In the genomic region with DNA sequence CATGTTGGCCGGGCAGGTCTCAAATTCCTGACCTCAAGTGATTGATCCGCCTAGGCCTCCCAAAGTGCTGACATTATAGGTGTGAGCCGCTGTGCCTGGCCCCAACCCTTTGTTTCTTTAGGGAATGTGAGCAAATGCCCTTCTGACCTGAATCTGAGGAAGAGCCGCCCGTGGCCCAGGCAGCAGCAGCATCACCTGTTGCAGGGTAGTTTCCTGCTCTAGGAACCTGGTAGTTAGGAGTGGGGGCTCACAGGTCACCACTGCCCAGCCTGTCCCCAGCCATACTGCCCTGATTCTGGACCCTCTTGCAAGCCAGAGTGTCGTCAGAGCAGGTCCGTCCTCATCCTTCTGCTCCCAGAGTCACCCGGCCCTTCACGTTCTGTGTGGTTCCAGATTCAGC, we compare ENCODE assay signal across 38 cellular contexts.
"Had no signal": no experiment of that assay in that cellular context is flagged by ENCODE, and none has a peak within 500 bp of the region (broad histone marks: within the 10 kb centered on the region; RNA-seq: fewer than 3 reads in every experiment).

No MANE protein-coding gene starts in this region.

- ATAC-seq: activated CD8-positive, alpha-beta memory T cell treated with anti-CD3 and anti-CD28 coated beads, Interleukin-2, amount 10 ng/mL, durations not matched to agents 7 days and 5 days; activated naive CD4-positive, alpha-beta T cell treated with anti-CD3 and anti-CD28 coated beads, Interleukin-2, amount 50 U/mL, for 72 hours; activated T-cell treated with anti-CD3 and anti-CD28 coated beads, Interleukin-2, amount 50 U/mL, for 72 hours; activated T-helper 17 cell treated with anti-CD3 and anti-CD28 coated beads, Interleukin-2, amount 50 U/mL, for 72 hours; body of pancreas; Right ventricle myocardium inferior had no signal

- H3K9me3 ChIP-seq: adrenal gland, body of pancreas, breast epithelium had no signal

- H3K27me3 Mint-ChIP-seq: activated CD8-positive, alpha-beta memory T cell treated with anti-CD3 and anti-CD28 coated beads, Interleukin-2, amount 10 ng/mL, durations not matched to agents 7 days and 5 days; activated T-helper 17 cell treated with anti-CD3 and anti-CD28 coated beads, Interleukin-2, amount 50 U/mL, for 72 hours had no signal

- H3K9me3 Mint-ChIP-seq: activated B cell treated with CpG ODN at 0.5 μM for 24 hours; activated CD4-positive, alpha-beta memory T cell treated with anti-CD3 and anti-CD28 coated beads for 36 hours; activated naive CD4-positive, alpha-beta T cell treated with anti-CD3 and anti-CD28 coated beads, Interleukin-2, amount 50 U/mL, for 72 hours; activated T-cell treated with anti-CD3 and anti-CD28 coated beads, Interleukin-2, amount 50 U/mL, for 72 hours; activated T-helper 17 cell treated with anti-CD3 and anti-CD28 coated beads, Interleukin-2, amount 50 U/mL, for 72 hours had no signal

- H3K4me3 Mint-ChIP-seq: activated B cell treated with CpG ODN at 0.5 μM for 24 hours; activated CD4-positive, alpha-beta memory T cell treated with anti-CD3 and anti-CD28 coated beads for 36 hours; activated CD8-positive, alpha-beta memory T cell treated with anti-CD3 and anti-CD28 coated beads, Interleukin-2, amount 10 ng/mL, durations not matched to agents 7 days and 5 days had no signal

- DNase-seq: activated B cell treated with CpG ODN at 0.5 μM for 24 hours; activated CD4-positive, alpha-beta memory T cell treated with anti-CD3 and anti-CD28 coated beads for 36 hours; activated CD4-positive, alpha-beta T cell treated with anti-CD3 and anti-CD28 coated beads for 4 hours; activated CD4-positive, alpha-beta T cell treated with anti-CD3 and anti-CD28 coated beads, Interleukin-2, amount 50 U/mL, for 1 hour; activated CD4-positive, CD25-positive, alpha-beta regulatory T cell treated with anti-CD3 and anti-CD28 coated beads, Interleukin-2, amount 50 U/mL, for 72 hours; activated CD8-positive, alpha-beta memory T cell treated with anti-CD3 and anti-CD28 coated beads for 24 hours; activated CD8-positive, alpha-beta memory T cell treated with anti-CD3 and anti-CD28 coated beads, Interleukin-2, amount 10 ng/mL, durations not matched to agents 7 days and 5 days; activated CD8-positive, alpha-beta memory T cell treated with anti-CD3 and anti-CD28 coated beads, Interleukin-2, amount 50 U/mL, for 48 hours; activated effector memory CD4-positive, alpha-beta T cell treated with anti-CD3 and anti-CD28 coated beads, Interleukin-2, amount 50 U/mL, for 16 hours; activated naive CD4-positive, alpha-beta T cell treated with Interleukin-2 at 50 U/mL for 16 hours; activated T-cell treated with anti-CD3 and anti-CD28 coated beads, Interleukin-2, amount 50 U/mL, for 72 hours; adrenal gland; body of pancreas; NCI-H1092 treated with DMSO at 0.1 percent for 48 hours; NCI-H1417; NCI-H146; NCI-H187; NCI-H2029 treated with DMSO at 0.1 percent for 48 hours; NCI-H2107; NCI-H2171; NCI-H510A; NCI-H526; NCI-H748 treated with DMSO at 0.1 percent for 48 hours; NK-92 treated with Interleukin-12 subunit alpha and Interleukin-12 subunit beta, amount 100 ng/mL, for 24 hours; PC-9; SIG-M5; SW 1271; T-helper 1 cell; T-helper 2 cell; T-helper 9 cell had no signal

- H3K27me3 ChIP-seq: adrenal gland, body of pancreas, breast epithelium had no signal

- FAIRE-seq: astrocyte, RCC 7860 had no signal

- H3K36me3 ChIP-seq: adrenal gland, breast epithelium had no signal

- H3K4me1 ChIP-seq: adrenal gland had no signal

- H3K27ac Mint-ChIP-seq: activated B cell treated with CpG ODN at 0.5 μM for 24 hours; activated CD4-positive, alpha-beta memory T cell treated with anti-CD3 and anti-CD28 coated beads for 36 hours; activated CD8-positive, alpha-beta memory T cell treated with anti-CD3 and anti-CD28 coated beads, Interleukin-2, amount 10 ng/mL, durations not matched to agents 7 days and 5 days; activated naive CD4-positive, alpha-beta T cell treated with anti-CD3 and anti-CD28 coated beads, Interleukin-2, amount 50 U/mL, for 72 hours; activated T-cell treated with anti-CD3 and anti-CD28 coated beads, Interleukin-2, amount 50 U/mL, for 72 hours; activated T-helper 17 cell treated with anti-CD3 and anti-CD28 coated beads, Interleukin-2, amount 50 U/mL, for 72 hours had no signal

- H3K4me2 ChIP-seq: PC-9 had no signal

- H3K4me1 Mint-ChIP-seq: activated T-helper 17 cell treated with anti-CD3 and anti-CD28 coated beads, Interleukin-2, amount 50 U/mL, for 72 hours had no signal

- H2AFZ ChIP-seq: PC-9 had no signal

- H3K27ac ChIP-seq: adrenal gland, body of pancreas, breast epithelium, PC-9, RWPE1, VCaP had no signal

- H3K4me3 ChIP-seq: adrenal gland, body of pancreas, breast epithelium, PC-9 had no signal
